Comparison of ENCODE assay signal across 14 cellular contexts in genomic region chrX:148914783-148915182, GRCh38.
DNase-seq lines count a peak whose midpoint lies in the region; ATAC-seq and TF ChIP-seq lines count a peak whose summit lies in the region.
"Had no signal": no experiment of that assay in that cellular context is flagged by ENCODE, and none has a peak within 500 bp of the region (broad histone marks: within the 10 kb centered on the region; RNA-seq: fewer than 3 reads in every experiment).

No MANE protein-coding gene starts in this region.

- no peak overlapping the region for H2AFZ ChIP-seq in neuronal stem cell (ENCODE audit: low read length)
- no peak overlapping the region for H2AFZ ChIP-seq in PC-9

- no peak for DNase-seq in neuronal stem cell (ENCODE audit: low spot score)
- no peak for DNase-seq in naive thymus-derived CD4-positive, alpha-beta T cell
- no peak for DNase-seq in PC-9
- no peak for DNase-seq in activated T-cell treated with anti-CD3 and anti-CD28 coated beads, Interleukin-2, amount 50 U/mL, for 24 hours
- DNase-seq: activated CD4-positive, alpha-beta memory T cell treated with anti-CD3 and anti-CD28 coated beads for 36 hours; mammary epithelial cell; NCI-H1436 treated with DMSO at 0.1 percent for 48 hours; NCI-H510A; T-helper 9 cell had no signal

- H2BK15ac ChIP-seq in neuronal stem cell (ENCODE audit: low read length) = no peak overlapping the region

- no peak overlapping the region for H3K14ac ChIP-seq in neuronal stem cell (ENCODE audit: low read length)

- no peak overlapping the region for H3K4ac ChIP-seq in neuronal stem cell (ENCODE audit: low read length)

- POLR2A ChIA-PET in naive thymus-derived CD4-positive, alpha-beta T cell (lab: Charles Lee) = no interaction called here
- POLR2A ChIA-PET in PC-9 (lab: Charles Lee; ENCODE audit: unreplicated experiment) = no interaction called here

- intact Hi-C loops in naive thymus-derived CD4-positive, alpha-beta T cell (cut with micrococcal nuclease) = no loop called here
- intact Hi-C loops in PC-9 (cut with micrococcal nuclease; ENCODE audit: unreplicated experiment) = no loop called here

- H4K8ac ChIP-seq in neuronal stem cell (ENCODE audit: low read depth, low read length) = no peak overlapping the region

- no peak overlapping the region for H2BK12ac ChIP-seq in neuronal stem cell (ENCODE audit: low read length)

- H3K9me3 ChIP-seq in neuronal stem cell (replicated peaks in 1 of 2; ENCODE audit: control insufficient read depth in 2 of 2, insufficient read depth in 1 of 2, low read depth in 1 of 2, low read length in 2 of 2) = no peaks in the 10 kb centered on the region
- H3K9me3 ChIP-seq in naive thymus-derived CD4-positive, alpha-beta T cell (ENCODE audit: control insufficient read depth in 2 of 3, low read length in 3 of 3) = no peaks in the 10 kb centered on the region
- H3K9me3 ChIP-seq in PC-9 (ENCODE audit: insufficient read depth, low read depth) = no peaks in the 10 kb centered on the region

- no peaks in the 10 kb centered on the region for H3K36me3 Mint-ChIP-seq in naive thymus-derived CD4-positive, alpha-beta T cell
- H3K36me3 Mint-ChIP-seq in activated T-cell treated with anti-CD3 and anti-CD28 coated beads, Interleukin-2, amount 50 U/mL, for 24 hours (ENCODE audit: low read depth) = no peaks in the 10 kb centered on the region
- H3K36me3 Mint-ChIP-seq: activated CD4-positive, alpha-beta memory T cell treated with anti-CD3 and anti-CD28 coated beads for 36 hours had no signal

- H3K4me3 Mint-ChIP-seq in naive thymus-derived CD4-positive, alpha-beta T cell = no peak overlapping the region
- no peak overlapping the region for H3K4me3 Mint-ChIP-seq in activated T-cell treated with anti-CD3 and anti-CD28 coated beads, Interleukin-2, amount 50 U/mL, for 24 hours
- H3K4me3 Mint-ChIP-seq: activated CD4-positive, alpha-beta memory T cell treated with anti-CD3 and anti-CD28 coated beads for 36 hours had no signal

- H3K18ac ChIP-seq in neuronal stem cell (ENCODE audit: low read length) = no peak overlapping the region

- no peak overlapping the region for H2BK120ac ChIP-seq in neuronal stem cell (ENCODE audit: low read depth, low read length)

- H3K27ac ChIP-seq in neuronal stem cell (replicated peaks; ENCODE audit: low read length) = no peak overlapping the region
- H3K27ac ChIP-seq in naive thymus-derived CD4-positive, alpha-beta T cell (ENCODE audit: low read depth, low read length) = no peak overlapping the region
- no peak overlapping the region for H3K27ac ChIP-seq in PC-9
- H3K27ac ChIP-seq: C4-2B, RWPE1 had no signal

- BruUV-seq in PC-9 (replicated peaks; lab: Mats Ljungman, UMichigan) = no TSS peak

- H3F3A ChIP-seq in PC-9 (ENCODE audit: insufficient read depth, low read depth) = no peaks in the 10 kb centered on the region

- H3K4me2 ChIP-seq in neuronal stem cell (ENCODE audit: insufficient read depth, low read length, poor library complexity, severe bottlenecking) (no peak overlapping the region), PC-9 (no peak overlapping the region)

- H4K20me1 ChIP-seq in PC-9 (ENCODE audit: insufficient read depth) = no peaks in the 10 kb centered on the region

- CTCF ChIA-PET in naive thymus-derived CD4-positive, alpha-beta T cell (lab: Charles Lee) = no interaction called here
- CTCF ChIA-PET in PC-9 (lab: Charles Lee) = no interaction called here

- no peaks in the 10 kb centered on the region for H3K9me2 ChIP-seq in PC-9 (ENCODE audit: insufficient read depth)

- H3K27ac Mint-ChIP-seq in naive thymus-derived CD4-positive, alpha-beta T cell = no peak overlapping the region
- H3K27ac Mint-ChIP-seq in activated T-cell treated with anti-CD3 and anti-CD28 coated beads, Interleukin-2, amount 50 U/mL, for 24 hours = no peak overlapping the region
- H3K27ac Mint-ChIP-seq: activated CD4-positive, alpha-beta memory T cell treated with anti-CD3 and anti-CD28 coated beads for 36 hours had no signal

- no peak overlapping the region for H2BK5ac ChIP-seq in neuronal stem cell (ENCODE audit: low read length)

- H3K36me3 ChIP-seq in neuronal stem cell (replicated peaks in 1 of 2; ENCODE audit: control insufficient read depth in 2 of 2, insufficient read depth in 2 of 2, low read length in 2 of 2) (no peaks in the 10 kb centered on the region), PC-9 (ENCODE audit: low read depth) (no peaks in the 10 kb centered on the region)
- H3K36me3 ChIP-seq in naive thymus-derived CD4-positive, alpha-beta T cell (ENCODE audit: control insufficient read depth in 2 of 3, insufficient read depth in 3 of 3, low read length in 3 of 3) = no peaks in the 10 kb centered on the region

- no CpG with 5 or more reads among the region's 3 CpGs for WGBS in neuronal stem cell (ENCODE audit: extremely low coverage in 2 of 2, insufficient read length in 2 of 2, insufficient replicate concordance in 1 of 2), 2 donors

- H3K9ac ChIP-seq in neuronal stem cell (ENCODE audit: low read depth, low read length, poor library complexity) = no peak overlapping the region

- H3K27me3 ChIP-seq in neuronal stem cell (ENCODE audit: control insufficient read depth in 3 of 3, insufficient read depth in 3 of 3, low read depth in 1 of 3, low read length in 3 of 3) (no peaks in the 10 kb centered on the region), PC-9 (ENCODE audit: insufficient read depth, low read depth) (peaks cover 9% of the 10 kb centered on the region)
- H3K27me3 ChIP-seq in naive thymus-derived CD4-positive, alpha-beta T cell (ENCODE audit: control insufficient read depth in 2 of 2, insufficient read depth in 2 of 2, low read length in 2 of 2) = no peaks in the 10 kb centered on the region

- H3K23ac ChIP-seq in neuronal stem cell (ENCODE audit: low read depth, low read length, poor library complexity) = no peak overlapping the region

- no peak overlapping the region for H3K4me3 ChIP-seq in neuronal stem cell (ENCODE audit: low read length in 2 of 2)
- H3K4me3 ChIP-seq in naive thymus-derived CD4-positive, alpha-beta T cell (ENCODE audit: low read length) = no peak overlapping the region
- H3K4me3 ChIP-seq in PC-9 = no peak overlapping the region

- no peaks in the 10 kb centered on the region for H3K4me1 ChIP-seq in neuronal stem cell (ENCODE audit: control insufficient read depth in 2 of 2, insufficient read depth in 1 of 2, low read depth in 1 of 2, low read length in 2 of 2)
- no peaks in the 10 kb centered on the region for H3K4me1 ChIP-seq in naive thymus-derived CD4-positive, alpha-beta T cell (ENCODE audit: control insufficient read depth in 2 of 2, insufficient read depth in 2 of 2, low read length in 2 of 2)
- no peaks in the 10 kb centered on the region for H3K4me1 ChIP-seq in PC-9 (replicated peaks; ENCODE audit: insufficient read depth)

- no peaks in the 10 kb centered on the region for H3K79me2 ChIP-seq in PC-9 (ENCODE audit: low read depth)

- no peak for TF ChIP-seq CTCF in PC-9 (conservative IDR thresholded peaks at IDR 0.05)

- no peaks in the 10 kb centered on the region for H3K79me1 ChIP-seq in neuronal stem cell (ENCODE audit: low read depth, low read length)

- H3K4me1 Mint-ChIP-seq in naive thymus-derived CD4-positive, alpha-beta T cell = no peaks in the 10 kb centered on the region
- H3K4me1 Mint-ChIP-seq in activated T-cell treated with anti-CD3 and anti-CD28 coated beads, Interleukin-2, amount 50 U/mL, for 24 hours (ENCODE audit: low read depth) = no peaks in the 10 kb centered on the region

- peaks cover 0 to 2% (median 0%) of the 10 kb centered on the region in 11 donors for H3K9me3 Mint-ChIP-seq in naive thymus-derived CD4-positive, alpha-beta T cell
- no peaks in the 10 kb centered on the region for H3K9me3 Mint-ChIP-seq in activated T-cell treated with anti-CD3 and anti-CD28 coated beads, Interleukin-2, amount 50 U/mL, for 24 hours
- H3K9me3 Mint-ChIP-seq: activated CD4-positive, alpha-beta memory T cell treated with anti-CD3 and anti-CD28 coated beads for 36 hours had no signal

- ATAC-seq in GM19043 (IDR thresholded peaks at IDR 0.05; ENCODE audit: low read depth, unreplicated experiment) (peak; percentile 81), GM21786 (IDR thresholded peaks at IDR 0.05; ENCODE audit: unreplicated experiment) (peak; percentile 76), HG03378 (IDR thresholded peaks at IDR 0.05; ENCODE audit: unreplicated experiment) (peak; percentile 70)
- ATAC-seq in naive thymus-derived CD4-positive, alpha-beta T cell = no peak

- H2AK5ac ChIP-seq in neuronal stem cell (ENCODE audit: low read depth, low read length) = no peak overlapping the region

- H4K91ac ChIP-seq in neuronal stem cell (ENCODE audit: low read depth, low read length, poor library complexity) = no peak overlapping the region

- H3K27me3 Mint-ChIP-seq in naive thymus-derived CD4-positive, alpha-beta T cell = no peaks in the 10 kb centered on the region
- H3K27me3 Mint-ChIP-seq in activated T-cell treated with anti-CD3 and anti-CD28 coated beads, Interleukin-2, amount 50 U/mL, for 24 hours = peaks cover 17% of the 10 kb centered on the region
- H3K27me3 Mint-ChIP-seq: activated CD4-positive, alpha-beta memory T cell treated with anti-CD3 and anti-CD28 coated beads for 36 hours had no signal
